9 cellular contexts compared by ENCODE assay signal in the genomic region with DNA sequence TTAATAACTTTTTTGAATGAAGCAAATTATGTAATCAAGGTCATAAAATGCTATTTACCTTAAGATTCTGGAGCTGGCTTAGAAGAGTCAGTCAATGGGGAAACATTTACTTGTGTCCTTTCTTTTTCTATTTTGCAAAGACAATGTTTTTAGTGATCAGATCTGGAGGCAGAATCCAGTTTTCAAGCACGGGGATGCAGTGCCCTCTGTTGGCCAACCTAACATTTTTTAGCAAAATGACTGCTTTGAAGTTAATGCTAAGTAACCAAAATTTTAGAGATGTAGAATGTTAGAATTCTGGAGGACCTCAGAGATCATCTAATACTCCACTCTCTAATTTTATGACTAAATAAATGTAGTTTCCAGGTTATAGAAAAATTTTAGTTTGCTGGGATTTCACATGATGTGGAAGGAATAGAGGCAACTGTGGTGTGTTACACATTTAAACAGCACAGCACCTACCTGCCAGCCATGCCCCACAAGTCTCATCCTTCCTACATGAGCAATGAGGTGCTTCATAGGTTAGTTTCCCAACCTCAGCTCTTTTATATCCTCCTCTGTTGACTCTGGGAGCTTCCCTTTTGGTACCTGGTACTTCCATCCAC. TPM values are rescaled to one million over a fixed set of nuclear protein-coding genes. Genes with fewer than 3 reads are reported as not detected.
DNase-seq lines count a peak whose midpoint lies in the region; ATAC-seq and TF ChIP-seq lines count a peak whose summit lies in the region.
"Had no signal": no experiment of that assay in that cellular context is flagged by ENCODE, and none has a peak within 500 bp of the region (broad histone marks: within the 10 kb centered on the region; RNA-seq: fewer than 3 reads in every experiment).

No MANE protein-coding gene starts in this region.

- H3K27ac ChIP-seq in CD4-positive, alpha-beta T cell (ENCODE audit: low read depth, low read length), result no peak overlapping the region
- no peak overlapping the region for H3K27ac ChIP-seq in HEK293 (ENCODE audit: extremely low read depth, low read depth, low read length)

- no peaks in the 10 kb centered on the region for H3K9me3 ChIP-seq in CD4-positive, alpha-beta T cell (ENCODE audit: control insufficient read depth, low read length)
- H3K9me3 ChIP-seq in HEK293 (ENCODE audit: control insufficient read depth, insufficient read depth, low read depth, low read length), result no peaks in the 10 kb centered on the region

- H3K4me1 Mint-ChIP-seq in CD4-positive, alpha-beta T cell (ENCODE audit: low read depth), result peaks cover 8% of the 10 kb centered on the region
- peaks cover 6% of the 10 kb centered on the region for H3K4me1 Mint-ChIP-seq in activated naive CD8-positive, alpha-beta T cell treated with anti-CD3 and anti-CD28 coated beads, Interleukin-2, amount 50 U/mL, for 24 hours

- H3K4me1 ChIP-seq in HEK293 (ENCODE audit: control insufficient read depth, insufficient read depth, low read length), result no peaks in the 10 kb centered on the region

- no peaks in the 10 kb centered on the region for H3K27me3 ChIP-seq in CD4-positive, alpha-beta T cell (ENCODE audit: control insufficient read depth, insufficient read depth, low read length)

- H3K4me3 ChIP-seq in HEK293 (ENCODE audit: low read depth, low read length), result no peak overlapping the region

- peak; percentile 44 to 71 (median 54) for DNase-seq in CD4-positive, alpha-beta T cell
- DNase-seq in T follicular helper cell (ENCODE audit: low read depth) (peak; percentile 31), iPS-NIHi11 (ENCODE audit: low spot score) (peak; percentile 50), cortex of kidney (lab: John Stamatoyannopoulos, UW) (no peak), NCI-H2107 (lab: John Stamatoyannopoulos, UW) (no peak)
- DNase-seq in activated naive CD8-positive, alpha-beta T cell treated with anti-CD3 and anti-CD28 coated beads, Interleukin-2, amount 50 U/mL, for 24 hours, result peak; percentile 75
- peak; percentile 65 to 71 for DNase-seq in stimulated activated CD4-positive, alpha-beta T cell treated with anti-CD3 and anti-CD28 coated beads, Interleukin-2, amount 100 ng/mL, for 48 hours

- no peak for ATAC-seq in CD4-positive, alpha-beta T cell (ENCODE audit: poor library complexity)
- ATAC-seq in activated naive CD8-positive, alpha-beta T cell treated with anti-CD3 and anti-CD28 coated beads, Interleukin-2, amount 50 U/mL, for 24 hours, result no peak

- no peak overlapping the region for H3K4me3 Mint-ChIP-seq in CD4-positive, alpha-beta T cell
- H3K4me3 Mint-ChIP-seq in activated naive CD8-positive, alpha-beta T cell treated with anti-CD3 and anti-CD28 coated beads, Interleukin-2, amount 50 U/mL, for 24 hours, result no peak overlapping the region
- H3K4me3 Mint-ChIP-seq: IgD-negative memory B cell had no signal

- peak; percentile 77 for TF ChIP-seq CTCF in CD4-positive, alpha-beta T cell (IDR thresholded peaks at IDR 0.05)
- TF ChIP-seq CTCF in HEK293 (tag by site-specific recombination; IDR thresholded peaks at IDR 0.05), result no peak

- H3K36me3 Mint-ChIP-seq in CD4-positive, alpha-beta T cell (ENCODE audit: low read depth), result no peaks in the 10 kb centered on the region
- peaks cover 8% of the 10 kb centered on the region for H3K36me3 Mint-ChIP-seq in activated naive CD8-positive, alpha-beta T cell treated with anti-CD3 and anti-CD28 coated beads, Interleukin-2, amount 50 U/mL, for 24 hours (ENCODE audit: low read depth)
- H3K36me3 Mint-ChIP-seq: IgD-negative memory B cell had no signal

- no peaks in the 10 kb centered on the region for H3K27me3 Mint-ChIP-seq in CD4-positive, alpha-beta T cell
- H3K27me3 Mint-ChIP-seq in activated naive CD8-positive, alpha-beta T cell treated with anti-CD3 and anti-CD28 coated beads, Interleukin-2, amount 50 U/mL, for 24 hours, result no peaks in the 10 kb centered on the region

- no peaks in the 10 kb centered on the region for H3K9me3 Mint-ChIP-seq in CD4-positive, alpha-beta T cell
- H3K9me3 Mint-ChIP-seq in activated naive CD8-positive, alpha-beta T cell treated with anti-CD3 and anti-CD28 coated beads, Interleukin-2, amount 50 U/mL, for 24 hours, result no peaks in the 10 kb centered on the region
- H3K9me3 Mint-ChIP-seq: IgD-negative memory B cell had no signal

- CTCF ChIA-PET in CD4-positive, alpha-beta T cell (lab: Charles Lee), result interaction anchor here (1.1 kb wide), 1 partner anchor 198 kb away, joined by 3 read pairs; no protein-coding TSS in a partner anchor
- CTCF ChIA-PET in HEK293 (lab: Yijun Ruan, JAX), result interaction anchor here (0.6 to 2.7 kb wide), 11 partner anchors 12 to 1099 kb away, joined by 3 to 8 read pairs (median 3); no protein-coding TSS in a partner anchor

- H3K27ac Mint-ChIP-seq in CD4-positive, alpha-beta T cell, result no peak overlapping the region
- no peak overlapping the region for H3K27ac Mint-ChIP-seq in activated naive CD8-positive, alpha-beta T cell treated with anti-CD3 and anti-CD28 coated beads, Interleukin-2, amount 50 U/mL, for 24 hours
- H3K27ac Mint-ChIP-seq: IgD-negative memory B cell had no signal

- no peaks in the 10 kb centered on the region for H3K36me3 ChIP-seq in HEK293 (ENCODE audit: control insufficient read depth in 2 of 2, insufficient read depth in 1 of 2, low read length in 2 of 2)

- POLR2A ChIA-PET in CD4-positive, alpha-beta T cell (lab: Charles Lee), result no interaction called here
- POLR2A ChIA-PET in HEK293 (lab: Yijun Ruan, JAX), result no interaction called here

- intact Hi-C loops in CD4-positive, alpha-beta T cell (cut with DNase I, micrococcal nuclease), result loop anchor here (1.0 to 10.0 kb wide), 4 partner anchors 429 to 1035 kb away; no protein-coding TSS in a partner anchor

TF ChIP-seq in HEK293, 187 proteins besides CTCF, POLR2A, EP300 and RAD21:
- no peak for TF ChIP-seq ZNF221 (tag by site-specific recombination; IDR thresholded peaks at IDR 0.05; ENCODE audit: borderline replicate concordance)
- TF ChIP-seq ZNF654 (tag by site-specific recombination; IDR thresholded peaks at IDR 0.05; ENCODE audit: low read depth), result peak; percentile 56

RNA-seq across cellular contexts. Expression of gene SLC9A4, which starts 23.6 kb away (rescaled TPM):
- total RNA-seq in CD4-positive, alpha-beta T cell, result not detected

RNA-seq across cellular contexts. Expression of gene IL18RAP, which starts 26.5 kb away (rescaled TPM):
- total RNA-seq in CD4-positive, alpha-beta T cell, result 1 to 10 TPM; 2.3 to 2.6 TPM

Comparison
In these comparisons a context has a peak if more than half of its experiments do, and no peak if none do; other contexts are left out.
1. DNase-seq: peak in CD4-positive, alpha-beta T cell (10 of 10), T follicular helper cell (single experiment), activated naive CD8-positive, alpha-beta T cell treated with anti-CD3 and anti-CD28 coated beads, Interleukin-2, amount 50 U/mL, for 24 hours (single experiment), iPS-NIHi11 (single experiment) and stimulated activated CD4-positive, alpha-beta T cell treated with anti-CD3 and anti-CD28 coated beads, Interleukin-2, amount 100 ng/mL, for 48 hours (2 of 2); none in cortex of kidney (single experiment) and NCI-H2107 (single experiment).